ENCODE assay signal across 28 cellular contexts in genomic region chr13:72998012-72998411, GRCh38.
"Had no signal": no experiment of that assay in that cellular context is flagged by ENCODE, and none has a peak within 500 bp of the region (broad histone marks: within the 10 kb centered on the region; RNA-seq: fewer than 3 reads in every experiment).

No MANE protein-coding gene starts in this region.

- DNase-seq: natural killer cell; occipital lobe; ovary; posterior cingulate gyrus; psoas muscle; right cardiac atrium; spleen; stimulated activated CD4-positive, alpha-beta T cell treated with anti-CD3 and anti-CD28 coated beads, Interleukin-12 subunit alpha, Interleukin-12 subunit beta, amount 100 ng/mL, for 4 hours; stimulated activated CD4-positive, alpha-beta T cell treated with anti-CD3 and anti-CD28 coated beads, Interleukin-1b, Interleukin-23, amount 100 ng/mL, for 48 hours; stimulated activated CD4-positive, alpha-beta T cell treated with anti-CD3 and anti-CD28 coated beads, Interleukin-4, amount 100 ng/mL, for 1 hour; stimulated activated CD4-positive, alpha-beta T cell treated with anti-CD3 and anti-CD28 coated beads, Interleukin-4, amount 100 ng/mL, for 4 hours; stimulated activated CD8-positive, alpha-beta memory T cell treated with anti-CD3 and anti-CD28 coated beads, Interleukin-4, amount 100 ng/mL, for 48 hours; stimulated activated naive CD4-positive, alpha-beta T cell; stimulated activated naive CD8-positive, alpha-beta T cell treated with anti-CD3 and anti-CD28 coated beads, Interleukin-15, amount 100 ng/mL, for 72 hours; stimulated activated naive CD8-positive, alpha-beta T cell treated with anti-CD3 and anti-CD28 coated beads, Interleukin-15, Interleukin-2, amounts not matched to agents 100 U/mL and 50 U/mL, for 24 hours; substantia nigra; testis; tibial artery; transverse colon; upper lobe of right lung; uterus had no signal

- H3K27me3 ChIP-seq: neural progenitor cell, ovary, spleen, suprapubic skin, testis, tibial artery, transverse colon, upper lobe of right lung, uterus had no signal

- H3K4me3 ChIP-seq: neural progenitor cell, ovary, psoas muscle, skin epidermis, smooth muscle cell, spleen, suprapubic skin, testis, tibial artery, transverse colon, upper lobe of right lung, uterus had no signal

- H3K9me3 ChIP-seq: ovary, psoas muscle, spleen, suprapubic skin, testis, tibial artery, transverse colon, upper lobe of right lung, uterus had no signal

- H2AFZ ChIP-seq: neural progenitor cell, parathyroid adenoma had no signal

- ATAC-seq: natural killer cell; psoas muscle; right cardiac atrium; sciatic nerve; stimulated activated memory B cell treated with anti-CD40 and anti-IgM and Interleukin-4, amounts not matched to agents 10 μg/mL and 1 μg/mL and 100 μg/mL, for 72 hours; stimulated activated naive CD8-positive, alpha-beta T cell treated with anti-CD3 and anti-CD28 coated beads, Interleukin-15, amount 100 ng/mL, for 72 hours; stimulated activated naive CD8-positive, alpha-beta T cell treated with anti-CD3 and anti-CD28 coated beads, Interleukin-15, Interleukin-2, amounts not matched to agents 100 U/mL and 50 U/mL, for 24 hours; upper lobe of right lung had no signal

- H3K79me2 ChIP-seq: parathyroid adenoma had no signal

- H3K4me2 ChIP-seq: neural progenitor cell, smooth muscle cell had no signal

- H3K9ac ChIP-seq: neural progenitor cell, parathyroid adenoma had no signal

- H3K36me3 ChIP-seq: neural progenitor cell, ovary, transverse colon, uterus had no signal

- H3K27ac ChIP-seq: neural progenitor cell, ovary, parathyroid adenoma, psoas muscle, skin epidermis, spleen, suprapubic skin, testis, tibial artery, transverse colon, upper lobe of right lung, uterus had no signal

- H3K4me1 ChIP-seq: neural progenitor cell, parathyroid adenoma, psoas muscle, spleen, testis, tibial artery, upper lobe of right lung, uterus had no signal
